In genomic region chr16:57788951-57789350, GRCh38 we compare ENCODE assay signal across 1 cellular context.
A peak's percentile ranks its signal among the peaks of the same experiment; 100 is the strongest.
TF ChIP-seq lines count a peak whose summit lies in the region.

No MANE protein-coding gene starts in this region.

TF ChIP-seq in K562, 482 proteins besides CTCF, POLR2A, EP300 and RAD21:
- no peak for TF ChIP-seq FOXA1 (IDR thresholded peaks at IDR 0.05; ENCODE audit: borderline replicate concordance)
- TF ChIP-seq NCOA1 (IDR thresholded peaks at IDR 0.05; ENCODE audit: low read depth) = no peak
- TF ChIP-seq RFX5 (IDR thresholded peaks at IDR 0.05; ENCODE audit: low read depth, low read length) = no peak
- TF ChIP-seq POLR2G (IDR thresholded peaks at IDR 0.05; ENCODE audit: low read depth, low read length) = peak; percentile 51; the same call in 1 of the 2 replicates
